Comparison of ENCODE assay signal across 2 cellular contexts in the genomic region with DNA sequence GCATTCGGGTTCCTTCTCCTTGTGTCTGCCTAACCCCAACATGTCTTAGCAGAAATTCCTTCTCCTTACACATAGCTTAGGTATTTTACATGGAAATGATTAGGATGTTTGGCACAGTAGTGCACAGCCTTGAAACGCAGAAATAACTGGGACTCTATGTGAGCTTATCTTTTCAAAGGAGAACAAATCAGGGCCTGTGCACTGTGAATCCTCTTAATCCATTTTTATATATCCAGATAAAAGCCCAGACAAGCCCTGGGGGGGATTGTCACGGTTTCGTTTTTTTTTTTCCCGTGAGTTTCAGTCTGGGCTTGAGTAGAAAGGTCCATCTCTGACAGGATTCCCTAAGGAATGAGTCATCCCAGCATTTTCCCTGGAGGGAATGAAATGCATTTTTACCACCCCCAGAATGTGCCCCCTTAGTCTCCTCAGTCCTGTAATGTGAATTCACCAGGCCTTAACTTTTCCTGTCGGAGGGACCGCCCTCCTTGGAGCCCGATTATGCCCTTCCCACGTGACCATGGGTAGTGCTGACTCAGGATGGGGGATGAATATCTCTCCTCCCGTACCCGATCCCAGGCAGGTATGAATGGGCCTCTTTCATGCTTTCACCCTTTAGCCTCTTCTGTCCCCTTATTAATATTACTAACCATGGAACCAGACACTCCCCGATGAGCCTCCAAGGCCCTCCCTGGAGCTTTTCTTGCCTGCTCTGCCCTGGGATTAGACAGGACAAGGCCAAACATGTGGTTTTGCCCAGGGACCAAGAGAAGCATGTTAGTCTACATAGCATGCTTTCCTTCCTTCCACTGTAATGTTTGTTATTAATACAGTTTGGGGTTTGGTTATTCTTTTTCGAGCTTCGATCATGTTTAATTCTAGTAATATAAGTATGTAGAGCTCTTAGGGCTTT.
TF ChIP-seq lines count a peak whose summit lies in the region.

No MANE protein-coding gene starts in this region.

TF ChIP-seq in HEK293, 187 proteins besides CTCF, POLR2A, EP300 and RAD21 (continues in another document):
- TF ChIP-seq ZNF202 (tag by site-specific recombination; IDR thresholded peaks at IDR 0.05; ENCODE audit: borderline replicate concordance) (no peak), EGR2 (tag by site-specific recombination; IDR thresholded peaks at IDR 0.05; ENCODE audit: low read depth) (no peak), ZNF830 (tag by site-specific recombination; IDR thresholded peaks at IDR 0.05; ENCODE audit: low read depth) (no peak), ZNF239 (tag by site-specific recombination; IDR thresholded peaks at IDR 0.05) (no peak), ZNF292 (tag by site-specific recombination; IDR thresholded peaks at IDR 0.05; ENCODE audit: borderline replicate concordance, low read depth) (no peak), ZNF10 (tag by site-specific recombination; IDR thresholded peaks at IDR 0.05) (no peak), GLIS1 (tag by site-specific recombination; IDR thresholded peaks at IDR 0.05) (peak; percentile 83), ZEB2 (tag by site-specific recombination; IDR thresholded peaks at IDR 0.05) (no peak), ZNF423 (tag by site-specific recombination; IDR thresholded peaks at IDR 0.05) (no peak), ZNF621 (tag by site-specific recombination; IDR thresholded peaks at IDR 0.05) (no peak), ZNF311 (tag by site-specific recombination; IDR thresholded peaks at IDR 0.05; ENCODE audit: borderline replicate concordance) (no peak), KLF8 (tag by site-specific recombination; IDR thresholded peaks at IDR 0.05) (no peak), ZNF114 (tag by site-specific recombination; IDR thresholded peaks at IDR 0.05) (no peak), ZNF404 (tag by site-specific recombination; IDR thresholded peaks at IDR 0.05) (no peak)
- TF ChIP-seq, protein P1, sequence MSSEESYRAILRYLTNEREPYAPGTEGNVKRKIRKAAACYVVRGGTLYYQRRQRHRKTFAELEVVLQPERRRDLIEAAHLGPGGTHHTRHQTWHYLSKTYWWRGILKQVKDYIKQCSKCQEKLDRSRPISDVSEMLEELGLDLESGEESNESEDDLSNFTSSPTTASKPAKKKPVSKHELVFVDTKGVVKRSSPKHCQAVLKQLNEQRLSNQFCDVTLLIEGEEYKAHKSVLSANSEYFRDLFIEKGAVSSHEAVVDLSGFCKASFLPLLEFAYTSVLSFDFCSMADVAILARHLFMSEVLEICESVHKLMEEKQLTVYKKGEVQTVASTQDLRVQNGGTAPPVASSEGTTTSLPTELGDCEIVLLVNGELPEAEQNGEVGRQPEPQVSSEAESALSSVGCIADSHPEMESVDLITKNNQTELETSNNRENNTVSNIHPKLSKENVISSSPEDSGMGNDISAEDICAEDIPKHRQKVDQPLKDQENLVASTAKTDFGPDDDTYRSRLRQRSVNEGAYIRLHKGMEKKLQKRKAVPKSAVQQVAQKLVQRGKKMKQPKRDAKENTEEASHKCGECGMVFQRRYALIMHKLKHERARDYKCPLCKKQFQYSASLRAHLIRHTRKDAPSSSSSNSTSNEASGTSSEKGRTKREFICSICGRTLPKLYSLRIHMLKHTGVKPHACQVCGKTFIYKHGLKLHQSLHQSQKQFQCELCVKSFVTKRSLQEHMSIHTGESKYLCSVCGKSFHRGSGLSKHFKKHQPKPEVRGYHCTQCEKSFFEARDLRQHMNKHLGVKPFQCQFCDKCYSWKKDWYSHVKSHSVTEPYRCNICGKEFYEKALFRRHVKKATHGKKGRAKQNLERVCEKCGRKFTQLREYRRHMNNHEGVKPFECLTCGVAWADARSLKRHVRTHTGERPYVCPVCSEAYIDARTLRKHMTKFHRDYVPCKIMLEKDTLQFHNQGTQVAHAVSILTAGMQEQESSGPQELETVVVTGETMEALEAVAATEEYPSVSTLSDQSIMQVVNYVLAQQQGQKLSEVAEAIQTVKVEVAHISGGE (tag by site-specific recombination; conservative IDR thresholded peaks at IDR 0.05; ENCODE audit: low read depth), result no peak
- TF ChIP-seq, protein P2, sequence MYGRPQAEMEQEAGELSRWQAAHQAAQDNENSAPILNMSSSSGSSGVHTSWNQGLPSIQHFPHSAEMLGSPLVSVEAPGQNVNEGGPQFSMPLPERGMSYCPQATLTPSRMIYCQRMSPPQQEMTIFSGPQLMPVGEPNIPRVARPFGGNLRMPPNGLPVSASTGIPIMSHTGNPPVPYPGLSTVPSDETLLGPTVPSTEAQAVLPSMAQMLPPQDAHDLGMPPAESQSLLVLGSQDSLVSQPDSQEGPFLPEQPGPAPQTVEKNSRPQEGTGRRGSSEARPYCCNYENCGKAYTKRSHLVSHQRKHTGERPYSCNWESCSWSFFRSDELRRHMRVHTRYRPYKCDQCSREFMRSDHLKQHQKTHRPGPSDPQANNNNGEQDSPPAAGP (tag by site-specific recombination; IDR thresholded peaks at IDR 0.05), result no peak
- TF ChIP-seq, protein P3, sequence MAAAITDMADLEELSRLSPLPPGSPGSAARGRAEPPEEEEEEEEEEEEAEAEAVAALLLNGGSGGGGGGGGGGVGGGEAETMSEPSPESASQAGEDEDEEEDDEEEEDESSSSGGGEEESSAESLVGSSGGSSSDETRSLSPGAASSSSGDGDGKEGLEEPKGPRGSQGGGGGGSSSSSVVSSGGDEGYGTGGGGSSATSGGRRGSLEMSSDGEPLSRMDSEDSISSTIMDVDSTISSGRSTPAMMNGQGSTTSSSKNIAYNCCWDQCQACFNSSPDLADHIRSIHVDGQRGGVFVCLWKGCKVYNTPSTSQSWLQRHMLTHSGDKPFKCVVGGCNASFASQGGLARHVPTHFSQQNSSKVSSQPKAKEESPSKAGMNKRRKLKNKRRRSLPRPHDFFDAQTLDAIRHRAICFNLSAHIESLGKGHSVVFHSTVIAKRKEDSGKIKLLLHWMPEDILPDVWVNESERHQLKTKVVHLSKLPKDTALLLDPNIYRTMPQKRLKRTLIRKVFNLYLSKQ (tag by site-specific recombination; IDR thresholded peaks at IDR 0.05; ENCODE audit: borderline replicate concordance), result no peak
- TF ChIP-seq, protein P4, sequence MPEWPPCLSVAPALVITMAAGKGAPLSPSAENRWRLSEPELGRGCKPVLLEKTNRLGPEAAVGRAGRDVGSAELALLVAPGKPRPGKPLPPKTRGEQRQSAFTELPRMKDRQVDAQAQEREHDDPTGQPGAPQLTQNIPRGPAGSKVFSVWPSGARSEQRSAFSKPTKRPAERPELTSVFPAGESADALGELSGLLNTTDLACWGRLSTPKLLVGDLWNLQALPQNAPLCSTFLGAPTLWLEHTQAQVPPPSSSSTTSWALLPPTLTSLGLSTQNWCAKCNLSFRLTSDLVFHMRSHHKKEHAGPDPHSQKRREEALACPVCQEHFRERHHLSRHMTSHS (tag by site-specific recombination; IDR thresholded peaks at IDR 0.05), result no peak
- TF ChIP-seq, protein P5, sequence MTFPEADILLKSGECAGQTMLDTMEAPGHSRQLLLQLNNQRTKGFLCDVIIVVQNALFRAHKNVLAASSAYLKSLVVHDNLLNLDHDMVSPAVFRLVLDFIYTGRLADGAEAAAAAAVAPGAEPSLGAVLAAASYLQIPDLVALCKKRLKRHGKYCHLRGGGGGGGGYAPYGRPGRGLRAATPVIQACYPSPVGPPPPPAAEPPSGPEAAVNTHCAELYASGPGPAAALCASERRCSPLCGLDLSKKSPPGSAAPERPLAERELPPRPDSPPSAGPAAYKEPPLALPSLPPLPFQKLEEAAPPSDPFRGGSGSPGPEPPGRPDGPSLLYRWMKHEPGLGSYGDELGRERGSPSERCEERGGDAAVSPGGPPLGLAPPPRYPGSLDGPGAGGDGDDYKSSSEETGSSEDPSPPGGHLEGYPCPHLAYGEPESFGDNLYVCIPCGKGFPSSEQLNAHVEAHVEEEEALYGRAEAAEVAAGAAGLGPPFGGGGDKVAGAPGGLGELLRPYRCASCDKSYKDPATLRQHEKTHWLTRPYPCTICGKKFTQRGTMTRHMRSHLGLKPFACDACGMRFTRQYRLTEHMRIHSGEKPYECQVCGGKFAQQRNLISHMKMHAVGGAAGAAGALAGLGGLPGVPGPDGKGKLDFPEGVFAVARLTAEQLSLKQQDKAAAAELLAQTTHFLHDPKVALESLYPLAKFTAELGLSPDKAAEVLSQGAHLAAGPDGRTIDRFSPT (tag by site-specific recombination; IDR thresholded peaks at IDR 0.05), result 0 out of 2 replicates have a peak, but pooled peaks have one; percentile 17

TF ChIP-seq in K562, 482 proteins besides CTCF, POLR2A, EP300 and RAD21:
- peak; percentile 69 for TF ChIP-seq ZNF316 (IDR thresholded peaks at IDR 0.05)
- TF ChIP-seq, protein P6, sequence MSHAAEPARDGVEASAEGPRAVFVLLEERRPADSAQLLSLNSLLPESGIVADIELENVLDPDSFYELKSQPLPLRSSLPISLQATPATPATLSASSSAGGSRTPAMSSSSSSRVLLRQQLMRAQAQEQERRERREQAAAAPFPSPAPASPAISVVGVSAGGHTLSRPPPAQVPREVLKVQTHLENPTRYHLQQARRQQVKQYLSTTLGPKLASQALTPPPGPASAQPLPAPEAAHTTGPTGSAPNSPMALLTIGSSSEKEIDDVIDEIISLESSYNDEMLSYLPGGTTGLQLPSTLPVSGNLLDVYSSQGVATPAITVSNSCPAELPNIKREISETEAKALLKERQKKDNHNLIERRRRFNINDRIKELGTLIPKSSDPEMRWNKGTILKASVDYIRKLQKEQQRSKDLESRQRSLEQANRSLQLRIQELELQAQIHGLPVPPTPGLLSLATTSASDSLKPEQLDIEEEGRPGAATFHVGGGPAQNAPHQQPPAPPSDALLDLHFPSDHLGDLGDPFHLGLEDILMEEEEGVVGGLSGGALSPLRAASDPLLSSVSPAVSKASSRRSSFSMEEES (CRISPR knock-in tag; IDR thresholded peaks at IDR 0.05), result 0 out of 2 replicates have a peak, but pooled peaks have one; percentile 17
- TF ChIP-seq, protein P7, sequence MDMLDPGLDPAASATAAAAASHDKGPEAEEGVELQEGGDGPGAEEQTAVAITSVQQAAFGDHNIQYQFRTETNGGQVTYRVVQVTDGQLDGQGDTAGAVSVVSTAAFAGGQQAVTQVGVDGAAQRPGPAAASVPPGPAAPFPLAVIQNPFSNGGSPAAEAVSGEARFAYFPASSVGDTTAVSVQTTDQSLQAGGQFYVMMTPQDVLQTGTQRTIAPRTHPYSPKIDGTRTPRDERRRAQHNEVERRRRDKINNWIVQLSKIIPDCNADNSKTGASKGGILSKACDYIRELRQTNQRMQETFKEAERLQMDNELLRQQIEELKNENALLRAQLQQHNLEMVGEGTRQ (CRISPR knock-in tag; IDR thresholded peaks at IDR 0.05), result peak; percentile 67
- TF ChIP-seq PML (IDR thresholded peaks at IDR 0.05; ENCODE audit: low read length), result no peak
- 0 out of 2 replicates have a peak, but pooled peaks have one; percentile 19 for TF ChIP-seq BHLHE40 (IDR thresholded peaks at IDR 0.05; ENCODE audit: low read length)
- TF ChIP-seq, protein P8, sequence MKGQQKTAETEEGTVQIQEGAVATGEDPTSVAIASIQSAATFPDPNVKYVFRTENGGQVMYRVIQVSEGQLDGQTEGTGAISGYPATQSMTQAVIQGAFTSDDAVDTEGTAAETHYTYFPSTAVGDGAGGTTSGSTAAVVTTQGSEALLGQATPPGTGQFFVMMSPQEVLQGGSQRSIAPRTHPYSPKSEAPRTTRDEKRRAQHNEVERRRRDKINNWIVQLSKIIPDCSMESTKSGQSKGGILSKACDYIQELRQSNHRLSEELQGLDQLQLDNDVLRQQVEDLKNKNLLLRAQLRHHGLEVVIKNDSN (CRISPR knock-in tag; IDR thresholded peaks at IDR 0.05), result peak; percentile 49
- TF ChIP-seq MAFG (tag; conservative IDR thresholded peaks at IDR 0.05), result peak; percentile 61
- TF ChIP-seq C11orf30 (IDR thresholded peaks at IDR 0.05; ENCODE audit: low read depth), result peak; percentile 72
- TF ChIP-seq, protein P9, sequence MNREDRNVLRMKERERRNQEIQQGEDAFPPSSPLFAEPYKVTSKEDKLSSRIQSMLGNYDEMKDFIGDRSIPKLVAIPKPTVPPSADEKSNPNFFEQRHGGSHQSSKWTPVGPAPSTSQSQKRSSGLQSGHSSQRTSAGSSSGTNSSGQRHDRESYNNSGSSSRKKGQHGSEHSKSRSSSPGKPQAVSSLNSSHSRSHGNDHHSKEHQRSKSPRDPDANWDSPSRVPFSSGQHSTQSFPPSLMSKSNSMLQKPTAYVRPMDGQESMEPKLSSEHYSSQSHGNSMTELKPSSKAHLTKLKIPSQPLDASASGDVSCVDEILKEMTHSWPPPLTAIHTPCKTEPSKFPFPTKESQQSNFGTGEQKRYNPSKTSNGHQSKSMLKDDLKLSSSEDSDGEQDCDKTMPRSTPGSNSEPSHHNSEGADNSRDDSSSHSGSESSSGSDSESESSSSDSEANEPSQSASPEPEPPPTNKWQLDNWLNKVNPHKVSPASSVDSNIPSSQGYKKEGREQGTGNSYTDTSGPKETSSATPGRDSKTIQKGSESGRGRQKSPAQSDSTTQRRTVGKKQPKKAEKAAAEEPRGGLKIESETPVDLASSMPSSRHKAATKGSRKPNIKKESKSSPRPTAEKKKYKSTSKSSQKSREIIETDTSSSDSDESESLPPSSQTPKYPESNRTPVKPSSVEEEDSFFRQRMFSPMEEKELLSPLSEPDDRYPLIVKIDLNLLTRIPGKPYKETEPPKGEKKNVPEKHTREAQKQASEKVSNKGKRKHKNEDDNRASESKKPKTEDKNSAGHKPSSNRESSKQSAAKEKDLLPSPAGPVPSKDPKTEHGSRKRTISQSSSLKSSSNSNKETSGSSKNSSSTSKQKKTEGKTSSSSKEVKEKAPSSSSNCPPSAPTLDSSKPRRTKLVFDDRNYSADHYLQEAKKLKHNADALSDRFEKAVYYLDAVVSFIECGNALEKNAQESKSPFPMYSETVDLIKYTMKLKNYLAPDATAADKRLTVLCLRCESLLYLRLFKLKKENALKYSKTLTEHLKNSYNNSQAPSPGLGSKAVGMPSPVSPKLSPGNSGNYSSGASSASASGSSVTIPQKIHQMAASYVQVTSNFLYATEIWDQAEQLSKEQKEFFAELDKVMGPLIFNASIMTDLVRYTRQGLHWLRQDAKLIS (CRISPR knock-in tag; IDR thresholded peaks at IDR 0.05), result no peak
- TF ChIP-seq HOXB6 (CRISPR knock-in tag; IDR thresholded peaks at IDR 0.05; ENCODE audit: borderline replicate concordance), result no peak
- TF ChIP-seq, protein P10, sequence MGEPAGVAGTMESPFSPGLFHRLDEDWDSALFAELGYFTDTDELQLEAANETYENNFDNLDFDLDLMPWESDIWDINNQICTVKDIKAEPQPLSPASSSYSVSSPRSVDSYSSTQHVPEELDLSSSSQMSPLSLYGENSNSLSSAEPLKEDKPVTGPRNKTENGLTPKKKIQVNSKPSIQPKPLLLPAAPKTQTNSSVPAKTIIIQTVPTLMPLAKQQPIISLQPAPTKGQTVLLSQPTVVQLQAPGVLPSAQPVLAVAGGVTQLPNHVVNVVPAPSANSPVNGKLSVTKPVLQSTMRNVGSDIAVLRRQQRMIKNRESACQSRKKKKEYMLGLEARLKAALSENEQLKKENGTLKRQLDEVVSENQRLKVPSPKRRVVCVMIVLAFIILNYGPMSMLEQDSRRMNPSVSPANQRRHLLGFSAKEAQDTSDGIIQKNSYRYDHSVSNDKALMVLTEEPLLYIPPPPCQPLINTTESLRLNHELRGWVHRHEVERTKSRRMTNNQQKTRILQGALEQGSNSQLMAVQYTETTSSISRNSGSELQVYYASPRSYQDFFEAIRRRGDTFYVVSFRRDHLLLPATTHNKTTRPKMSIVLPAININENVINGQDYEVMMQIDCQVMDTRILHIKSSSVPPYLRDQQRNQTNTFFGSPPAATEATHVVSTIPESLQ (CRISPR knock-in tag; IDR thresholded peaks at IDR 0.05), result no peak
- peak; percentile 59; the same call in 1 of the 2 replicates for TF ChIP-seq RAD51 (IDR thresholded peaks at IDR 0.05; ENCODE audit: borderline replicate concordance, low read depth)
- no peak for TF ChIP-seq PHTF2 (CRISPR knock-in tag; IDR thresholded peaks at IDR 0.05)
- peak; percentile 49 for TF ChIP-seq MAFK (IDR thresholded peaks at IDR 0.05; ENCODE audit: low read length)
- no peak for TF ChIP-seq MCM3 (IDR thresholded peaks at IDR 0.05)
- no peak for TF ChIP-seq ZNF79 (CRISPR knock-in tag; IDR thresholded peaks at IDR 0.05; ENCODE audit: low read depth)
- no peak for TF ChIP-seq ZNF354B (CRISPR knock-in tag; IDR thresholded peaks at IDR 0.05)
- TF ChIP-seq ZNF699 (CRISPR knock-in tag; IDR thresholded peaks at IDR 0.05; ENCODE audit: insufficient replicate concordance), result no peak
- TF ChIP-seq FOS (IDR thresholded peaks at IDR 0.05; ENCODE audit: extremely low read depth, insufficient read length), result no peak
- TF ChIP-seq ZNF197 (CRISPR knock-in tag; IDR thresholded peaks at IDR 0.05; ENCODE audit: low read depth), result no peak
- TF ChIP-seq ETV5 (CRISPR knock-in tag; IDR thresholded peaks at IDR 0.05; ENCODE audit: low read depth), result no peak
